In genomic region chr16:28950648-28951409, GRCh38 we compare ENCODE assay signal across 1 cellular context.
A peak's percentile ranks its signal among the peaks of the same experiment; 100 is the strongest.
TF ChIP-seq lines count a peak whose summit lies in the region.

NFATC2IP (plus strand) TSS chr16:28950937; CDS start chr16:28951012, 75 bp downstream.

TF ChIP-seq in K562, 482 proteins besides CTCF, POLR2A, EP300 and RAD21 (continued from another document and continues in another):
- peak; percentile 51 to 83 (median 67); a peak in 3 of 6 replicates for TF ChIP-seq ZBTB11 (CRISPR knock-in tag; IDR thresholded peaks at IDR 0.05)
- no peak for TF ChIP-seq CEBPG (CRISPR knock-in tag; IDR thresholded peaks at IDR 0.05)
- no peak for TF ChIP-seq CEBPG (tag; conservative IDR thresholded peaks at IDR 0.05 in 1 of 2, IDR thresholded peaks at IDR 0.05 in 1 of 2)
- TF ChIP-seq DACH1 (IDR thresholded peaks at IDR 0.05; ENCODE audit: partially characterized antibody): no peak
- peak; percentile 54 for TF ChIP-seq C11orf30 (IDR thresholded peaks at IDR 0.05; ENCODE audit: low read depth)
- no peak for TF ChIP-seq TAF15 (IDR thresholded peaks at IDR 0.05; ENCODE audit: low read depth, low read length)
- TF ChIP-seq ZNF740 (CRISPR knock-in tag; IDR thresholded peaks at IDR 0.05): no peak
- TF ChIP-seq ZNF740 (tag; IDR thresholded peaks at IDR 0.05): no peak
- TF ChIP-seq GTF2F1 (IDR thresholded peaks at IDR 0.05; ENCODE audit: low read depth, low read length): 0 out of 2 replicates have a peak, but pooled peaks have one; percentile 7
- TF ChIP-seq NKRF (IDR thresholded peaks at IDR 0.05; ENCODE audit: borderline replicate concordance): no peak
- no peak for TF ChIP-seq ZBTB5 (IDR thresholded peaks at IDR 0.05)
- peak; percentile 90 to 95; a peak in 2 of 4 replicates for TF ChIP-seq UBTF (IDR thresholded peaks at IDR 0.05; ENCODE audit: borderline replicate concordance in 1 of 2, low read depth in 2 of 2, low read length in 2 of 2)
- no peak for TF ChIP-seq SMC3 (conservative IDR thresholded peaks at IDR 0.05; ENCODE audit: insufficient read depth, low read depth, low read length)
- no peak for TF ChIP-seq ZNF511 (CRISPR knock-in tag; IDR thresholded peaks at IDR 0.05)
- TF ChIP-seq ZNF277 (CRISPR knock-in tag; IDR thresholded peaks at IDR 0.05; ENCODE audit: borderline replicate concordance): no peak
- TF ChIP-seq POLR2AphosphoS5 (IDR thresholded peaks at IDR 0.05; ENCODE audit: control insufficient read depth, insufficient read depth, low read depth, low read length): peak; percentile 75
- TF ChIP-seq FOS (IDR thresholded peaks at IDR 0.05; ENCODE audit: extremely low read depth, insufficient read length): peak; percentile 95
- peak; percentile 95 for TF ChIP-seq E2F8 (IDR thresholded peaks at IDR 0.05; ENCODE audit: low read depth, partially characterized antibody)
- no peak for TF ChIP-seq FOXK1 (CRISPR knock-in tag; IDR thresholded peaks at IDR 0.05; ENCODE audit: borderline replicate concordance)
- TF ChIP-seq MAFF (IDR thresholded peaks at IDR 0.05; ENCODE audit: low read length): no peak
- no peak for TF ChIP-seq ZNF212 (CRISPR knock-in tag; IDR thresholded peaks at IDR 0.05)
- TF ChIP-seq MXD1 (CRISPR knock-in tag; IDR thresholded peaks at IDR 0.05; ENCODE audit: borderline replicate concordance, poor library complexity, severe bottlenecking): no peak
- peak; percentile 57; the same call in 1 of the 2 replicates for TF ChIP-seq MXI1 (IDR thresholded peaks at IDR 0.05; ENCODE audit: low read depth, low read length)
- no peak for TF ChIP-seq ZNF253 (CRISPR knock-in tag; conservative IDR thresholded peaks at IDR 0.05)
- TF ChIP-seq ATF6 (CRISPR knock-in tag; IDR thresholded peaks at IDR 0.05): no peak
- no peak for TF ChIP-seq BMI1 (IDR thresholded peaks at IDR 0.05; ENCODE audit: low read length)
- TF ChIP-seq LCOR (CRISPR knock-in tag; IDR thresholded peaks at IDR 0.05): no peak
- no peak for TF ChIP-seq ZNF766 (CRISPR knock-in tag; conservative IDR thresholded peaks at IDR 0.05)
- no peak for TF ChIP-seq ZNF780A (CRISPR knock-in tag; IDR thresholded peaks at IDR 0.05)
- peak; percentile 87 for TF ChIP-seq ATF7 (IDR thresholded peaks at IDR 0.05)
- TF ChIP-seq DEAF1 (CRISPR knock-in tag; IDR thresholded peaks at IDR 0.05): no peak
- TF ChIP-seq SMAD1 (IDR thresholded peaks at IDR 0.05; ENCODE audit: low read depth, low read length, partially characterized antibody): no peak
- TF ChIP-seq ATF3 (IDR thresholded peaks at IDR 0.05): no peak
- peak; percentile 59; the same call in 1 of the 2 replicates for TF ChIP-seq ATF3 (CRISPR knock-in tag; conservative IDR thresholded peaks at IDR 0.05)
